29 cellular contexts compared by ENCODE assay signal in genomic region chr11:26792956-26793355, GRCh38.
"Had no signal": no experiment of that assay in that cellular context is flagged by ENCODE, and none has a peak within 500 bp of the region (broad histone marks: within the 10 kb centered on the region; RNA-seq: fewer than 3 reads in every experiment).

No MANE protein-coding gene starts in this region.

- H3K9me3 ChIP-seq: ascending aorta, sigmoid colon, stomach, thyroid gland, upper lobe of left lung had no signal

- ATAC-seq: esophagus mucosa; stimulated activated memory B cell treated with anti-CD40 and anti-IgM and Interleukin-4, amounts not matched to agents 10 μg/mL and 1 μg/mL and 100 μg/mL, for 72 hours; T-helper 17 cell had no signal

- DNase-seq: activated CD4-positive, alpha-beta memory T cell treated with anti-CD3 and anti-CD28 coated beads for 36 hours; activated CD4-positive, alpha-beta T cell treated with anti-CD3 and anti-CD28 coated beads, Interleukin-2, amount 10 ng/mL, durations not matched to agents 24 days and 14 days; activated CD4-positive, CD25-positive, alpha-beta regulatory T cell treated with anti-CD3 and anti-CD28 coated beads, Interleukin-2, amount 50 U/mL, for 72 hours; activated CD8-positive, alpha-beta memory T cell treated with anti-CD3 and anti-CD28 coated beads, Interleukin-2, amount 50 U/mL, for 4 hours; activated effector memory CD4-positive, alpha-beta T cell treated with anti-CD3 and anti-CD28 coated beads, Interleukin-2, amount 50 U/mL, for 16 hours; activated naive CD4-positive, alpha-beta T cell treated with anti-CD3 and anti-CD28 coated beads for 36 hours; activated naive CD8-positive, alpha-beta T cell treated with anti-CD3 and anti-CD28 coated beads for 36 hours; activated T-cell treated with anti-CD3 and anti-CD28 coated beads, Interleukin-2, amount 50 U/mL, for 1 hour; brain microvascular endothelial cell; cortex of kidney; endodermal cell; foreskin melanocyte; hippocampal formation; kidney; left colon; mammary epithelial cell; retina; sigmoid colon; stimulated activated CD4-positive, alpha-beta T cell treated with anti-CD3 and anti-CD28 coated beads, Interleukin-4, amount 100 ng/mL, for 4 hours; stimulated activated CD8-positive, alpha-beta memory T cell treated with anti-CD3 and anti-CD28 coated beads, Interleukin-4, amount 100 ng/mL, for 48 hours; stomach; T-helper 17 cell; T1000; thyroid gland; upper lobe of left lung had no signal

- H3K27me3 ChIP-seq: ascending aorta, brain microvascular endothelial cell, sigmoid colon, stomach, thyroid gland, upper lobe of left lung had no signal

- H3K4me1 ChIP-seq: ascending aorta, sigmoid colon, stomach, thyroid gland, upper lobe of left lung had no signal

- H3K36me3 ChIP-seq: ascending aorta, brain microvascular endothelial cell, sigmoid colon, stomach, thyroid gland, upper lobe of left lung had no signal

- H3K4me3 ChIP-seq: ascending aorta, sigmoid colon, stomach, thyroid gland, upper lobe of left lung had no signal

- H3K27ac ChIP-seq: ascending aorta, brain microvascular endothelial cell, sigmoid colon, stomach, thyroid gland, upper lobe of left lung had no signal

- FAIRE-seq: kidney, small intestine had no signal
